Comparison of ENCODE assay signal across 8 cellular contexts in genomic region chr10:103916901-103917300, GRCh38. TPM values are rescaled to one million over a fixed set of nuclear protein-coding genes. Genes with fewer than 3 reads are reported as not detected.
A peak's percentile ranks its signal among the peaks of the same experiment; 100 is the strongest.
DNase-seq lines count a peak whose midpoint lies in the region; ATAC-seq, FAIRE-seq and TF ChIP-seq lines count a peak whose summit lies in the region.

No MANE protein-coding gene starts in this region.

- H3K4me3 ChIP-seq in GM12865 (ENCODE audit: low read depth, low read length) (peak overlapping the region; percentile 93), SU-DHL-6 (ENCODE audit: insufficient read depth, low read length, poor library complexity, severe bottlenecking) (peak overlapping the region; percentile 80), fibroblast of mammary gland (ENCODE audit: control insufficient read depth, low read depth, low read length) (peak overlapping the region; percentile 82), gastrocnemius medialis (peak overlapping the region; percentile 85 to 95 (median 89))

- H3K9ac ChIP-seq in SU-DHL-6 (ENCODE audit: low read length), result peak overlapping the region; percentile 81

- H3K4me1 ChIP-seq in gastrocnemius medialis, result peaks cover 31 to 33% of the 10 kb centered on the region in 2 donors

- peak overlapping the region; percentile 17; the same call in 1 of the 2 replicates for H3K27ac ChIP-seq in SU-DHL-6 (ENCODE audit: low read depth, low read length)
- peak overlapping the region; percentile 92 to 98 (median 96) for H3K27ac ChIP-seq in gastrocnemius medialis

- intact Hi-C loops in gastrocnemius medialis (cut with DNase I; ENCODE audit: low total_unique reads), result loop anchor here (10.0 kb wide), 1 partner anchor 418 kb away; the partner anchor contains the start of gene ITPRIP

- TF ChIP-seq POLR2A in gastrocnemius medialis (IDR thresholded peaks at IDR 0.05), result no peak

- no peaks in the 10 kb centered on the region for H3K9me2 ChIP-seq in SU-DHL-6 (replicated peaks; ENCODE audit: insufficient read depth, low read length)

- no peaks in the 10 kb centered on the region for H4K20me1 ChIP-seq in SU-DHL-6 (ENCODE audit: low read depth, low read length)

- ATAC-seq in gastrocnemius medialis (no peak), GM19452 (IDR thresholded peaks at IDR 0.05; ENCODE audit: unreplicated experiment) (no peak)

- in situ Hi-C loops in gastrocnemius medialis (cut with MboI; ENCODE audit: low sequenced_read_pairs in 4 of 4) (loop anchor here in 1 of 4 donors (25.0 kb wide), 1 partner anchor 195 kb away; the partner anchor contains the start of gene SFR1), GM13977 (cut with MboI; ENCODE audit: low pct_unique_long_range_greater_than_20kb, low sequenced_read_pairs, unreplicated experiment) (no loop called here)

- 0 out of 2 replicates have a peak, but pooled peaks cover 7% of the 10 kb centered on the region for H3K36me3 ChIP-seq in SU-DHL-6 (ENCODE audit: low read length)
- H3K36me3 ChIP-seq in gastrocnemius medialis, result no peaks in the 10 kb centered on the region

- H3K4me2 ChIP-seq in SU-DHL-6 (ENCODE audit: low read depth, low read length, poor library complexity, severe bottlenecking), result peak overlapping the region; percentile 81

- DNase-seq in GM12865 (ENCODE audit: low read depth), result no peak
- no peak for DNase-seq in fibroblast of mammary gland (ENCODE audit: low read depth)
- no peak for DNase-seq in gastrocnemius medialis
- DNase-seq in GM13977 (ENCODE audit: low spot score), result no peak
- DNase-seq in NCI-H2081 (lab: John Stamatoyannopoulos, UW), result no peak
- no peak for DNase-seq in HTR-8/SVneo (ENCODE audit: insufficient read length, low spot score)

- H2AFZ ChIP-seq in SU-DHL-6 (ENCODE audit: low read depth, low read length, severe bottlenecking), result peak overlapping the region; percentile 80

- TF ChIP-seq CTCF in GM12865 (IDR thresholded peaks at IDR 0.05; ENCODE audit: insufficient read depth, low read depth, low read length, missing control alignments) (no peak), SU-DHL-6 (IDR thresholded peaks at IDR 0.05; ENCODE audit: insufficient read depth, low read length, poor library complexity, severe bottlenecking) (no peak), fibroblast of mammary gland (conservative IDR thresholded peaks at IDR 0.05; ENCODE audit: control insufficient read depth, insufficient read depth, low read depth, low read length) (no peak), gastrocnemius medialis (IDR thresholded peaks at IDR 0.05 in 4 of 5, conservative IDR thresholded peaks at IDR 0.05 in 1 of 5) (no peak), GM13977 (IDR thresholded peaks at IDR 0.05; ENCODE audit: extremely low read depth, insufficient read depth, missing control alignments) (no peak)

- H3F3A ChIP-seq in SU-DHL-6 (ENCODE audit: insufficient read depth), result peaks cover 5% of the 10 kb centered on the region; the same call in 1 of the 2 replicates

- no peaks in the 10 kb centered on the region; the same call in 1 of the 2 replicates for H3K79me2 ChIP-seq in SU-DHL-6 (ENCODE audit: insufficient read depth, low read length)

- no peaks in the 10 kb centered on the region for H3K27me3 ChIP-seq in SU-DHL-6 (ENCODE audit: low read length)
- no peaks in the 10 kb centered on the region for H3K27me3 ChIP-seq in gastrocnemius medialis

- H3K9me3 ChIP-seq in SU-DHL-6 (ENCODE audit: insufficient read depth, low read length) (peaks cover 6% of the 10 kb centered on the region; the same call in 1 of the 2 replicates), gastrocnemius medialis (no peaks in the 10 kb centered on the region)

- FAIRE-seq in HTR-8/SVneo (lab: Jason Lieb, UNC), result no peak

RNA-seq across cellular contexts. Expression of gene STN1, which starts 1.1 kb away (rescaled TPM):
- 10 to 100 TPM; 15.1 to 24.7 (median 20.5) TPM for total RNA-seq in gastrocnemius medialis

RNA-seq across cellular contexts. Expression of gene SLK, which starts 50.0 kb away (rescaled TPM):
- total RNA-seq in gastrocnemius medialis, result 10 to 100 TPM; 43.3 to 53.3 (median 49.8) TPM
